Comparison of ENCODE assay signal across 25 cellular contexts in the genomic region with DNA sequence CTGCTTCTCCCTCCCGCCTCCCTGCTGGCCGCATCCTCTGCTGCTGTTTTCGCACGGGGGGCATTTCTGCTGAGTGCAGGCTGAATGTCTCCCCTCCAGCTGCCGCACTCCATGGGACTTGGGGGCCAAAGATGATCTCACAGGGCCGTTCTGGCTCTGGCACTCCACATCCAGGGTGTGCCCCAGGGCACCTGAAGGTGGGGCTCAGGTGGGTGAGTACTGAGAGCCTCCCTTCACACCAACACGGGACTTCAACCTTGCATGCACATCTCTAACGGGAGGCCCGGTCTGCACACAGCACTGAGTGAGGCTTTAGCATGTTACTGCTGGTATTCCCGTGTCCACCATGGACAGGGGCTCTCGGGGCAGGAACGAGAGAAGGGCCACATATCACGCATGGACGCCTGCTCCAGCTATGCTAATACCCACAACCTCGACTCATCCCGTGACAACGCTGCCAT.
DNase-seq lines count a peak whose midpoint lies in the region; ATAC-seq and TF ChIP-seq lines count a peak whose summit lies in the region.
"Had no signal": no experiment of that assay in that cellular context is flagged by ENCODE, and none has a peak within 500 bp of the region (broad histone marks: within the 10 kb centered on the region; RNA-seq: fewer than 3 reads in every experiment).

No MANE protein-coding gene starts in this region.

- H3K27me3 ChIP-seq in dorsolateral prefrontal cortex (no peaks in the 10 kb centered on the region), ovary (no peaks in the 10 kb centered on the region)

- TF ChIP-seq POLR2A in ovary (IDR thresholded peaks at IDR 0.05), result no peak

- TF ChIP-seq EP300 in ovary (IDR thresholded peaks at IDR 0.05), result no peak

- no peaks in the 10 kb centered on the region for H3K36me3 ChIP-seq in ovary
- H3K36me3 ChIP-seq: BLaER1 treated with 17β-estradiol and CSF1 and Interleukin-3, amounts not matched to agents 10 nM and 100 nM; SJCRH30 had no signal

- 55 to 76% (median 69%) methylated on average over 17 of the region's 17 CpGs for WGBS in ovary, 3 donors

- CTCF ChIA-PET in activated CD8-positive, alpha-beta memory T cell treated with anti-CD3 and anti-CD28 coated beads, Interleukin-2, amount 10 ng/mL, durations not matched to agents 7 days and 5 days (lab: Charles Lee), result no interaction called here

- peak; percentile 9 for DNase-seq in activated CD8-positive, alpha-beta memory T cell treated with anti-CD3 and anti-CD28 coated beads, Interleukin-2, amount 50 U/mL, for 4 hours
- no peak for DNase-seq in activated CD8-positive, alpha-beta memory T cell treated with anti-CD3 and anti-CD28 coated beads, Interleukin-2, amount 10 ng/mL, durations not matched to agents 7 days and 5 days
- DNase-seq in ELF-1 (ENCODE audit: low read depth, low spot score), result peak; percentile 0
- DNase-seq in dorsolateral prefrontal cortex, result peak in 7 of 10 donors; percentile 4 to 35 (median 21)
- peak in 4 of 5 donors; percentile 3 to 13 (median 6) for DNase-seq in ovary
- no peak for DNase-seq in stimulated activated CD4-positive, alpha-beta T cell treated with anti-CD3 and anti-CD28 coated beads, Interleukin-4, amount 100 ng/mL, for 1 hour
- DNase-seq in activated CD4-positive, alpha-beta T cell treated with anti-CD3 and anti-CD28 coated beads for 1 hour, result no peak
- DNase-seq: activated CD8-positive, alpha-beta memory T cell treated with anti-CD3 and anti-CD28 coated beads for 24 hours; central memory CD4-positive, alpha-beta T cell; EL; erythroblast; foreskin keratinocyte; hippocampal formation; KBM-7; naive thymus-derived CD4-positive, alpha-beta T cell; NCI-H1694; NCI-H748 treated with DMSO at 0.1 percent for 48 hours; SJCRH30 had no signal

- intact Hi-C loops in dorsolateral prefrontal cortex (cut with DNase I) (no loop called here), ovary (cut with DNase I) (no loop called here)

- TF ChIP-seq CTCF in dorsolateral prefrontal cortex (IDR thresholded peaks at IDR 0.05 in 54 of 56, conservative IDR thresholded peaks at IDR 0.05 in 2 of 56; ENCODE audit: low read depth in 1 of 56, partially characterized antibody in 56 of 56), result no peak
- no peak for TF ChIP-seq CTCF in ovary (IDR thresholded peaks at IDR 0.05)

- H3K27ac Mint-ChIP-seq in activated CD8-positive, alpha-beta memory T cell treated with anti-CD3 and anti-CD28 coated beads, Interleukin-2, amount 10 ng/mL, durations not matched to agents 7 days and 5 days, result no peak overlapping the region
- H3K27ac Mint-ChIP-seq: activated T-helper 17 cell treated with anti-CD3 and anti-CD28 coated beads, Interleukin-2, amount 50 U/mL, for 72 hours; memory B cell; naive thymus-derived CD4-positive, alpha-beta T cell; stimulated activated naive CD8-positive, alpha-beta T cell treated with anti-CD3 and anti-CD28 coated beads, Interleukin-15, Interleukin-2, amounts not matched to agents 100 ng/mL and 50 ng/mL, for 24 hours; T-helper 17 cell had no signal

- H3K36me3 Mint-ChIP-seq in activated CD8-positive, alpha-beta memory T cell treated with anti-CD3 and anti-CD28 coated beads, Interleukin-2, amount 10 ng/mL, durations not matched to agents 7 days and 5 days, result no peaks in the 10 kb centered on the region
- H3K36me3 Mint-ChIP-seq: memory B cell; naive thymus-derived CD4-positive, alpha-beta T cell had no signal

- H3K27ac ChIP-seq in dorsolateral prefrontal cortex (no peak overlapping the region), ovary (no peak overlapping the region)
- H3K27ac ChIP-seq: A549; BLaER1 treated with 17β-estradiol and CSF1 and Interleukin-3, amounts not matched to agents 10 nM and 100 nM; foreskin keratinocyte; SJCRH30 had no signal

- no peaks in the 10 kb centered on the region for H3K4me1 ChIP-seq in ovary (ENCODE audit: insufficient read depth)
- H3K4me1 ChIP-seq: foreskin keratinocyte, SJCRH30 had no signal

- peaks cover 4% of the 10 kb centered on the region for H3K27me3 Mint-ChIP-seq in activated CD8-positive, alpha-beta memory T cell treated with anti-CD3 and anti-CD28 coated beads, Interleukin-2, amount 10 ng/mL, durations not matched to agents 7 days and 5 days
- H3K27me3 Mint-ChIP-seq: stimulated activated naive CD8-positive, alpha-beta T cell treated with anti-CD3 and anti-CD28 coated beads, Interleukin-15, Interleukin-2, amounts not matched to agents 100 ng/mL and 50 ng/mL, for 24 hours had no signal

- H3K4me3 ChIP-seq in dorsolateral prefrontal cortex (no peak overlapping the region), ovary (no peak overlapping the region)
- H3K4me3 ChIP-seq: A549; BLaER1 treated with 17β-estradiol and CSF1 and Interleukin-3, amounts not matched to agents 10 nM and 100 nM; SJCRH30 had no signal

- H3K9me3 Mint-ChIP-seq in activated CD8-positive, alpha-beta memory T cell treated with anti-CD3 and anti-CD28 coated beads, Interleukin-2, amount 10 ng/mL, durations not matched to agents 7 days and 5 days (ENCODE audit: low read depth), result no peaks in the 10 kb centered on the region
- H3K9me3 Mint-ChIP-seq: activated T-helper 17 cell treated with anti-CD3 and anti-CD28 coated beads, Interleukin-2, amount 50 U/mL, for 72 hours; memory B cell; naive thymus-derived CD4-positive, alpha-beta T cell; stimulated activated naive CD8-positive, alpha-beta T cell treated with anti-CD3 and anti-CD28 coated beads, Interleukin-15, Interleukin-2, amounts not matched to agents 100 ng/mL and 50 ng/mL, for 24 hours had no signal

- no peak for ATAC-seq in activated CD8-positive, alpha-beta memory T cell treated with anti-CD3 and anti-CD28 coated beads, Interleukin-2, amount 10 ng/mL, durations not matched to agents 7 days and 5 days
- no peak for ATAC-seq in GM19452 (IDR thresholded peaks at IDR 0.05; ENCODE audit: unreplicated experiment)
- ATAC-seq: A549; activated T-helper 17 cell treated with anti-CD3 and anti-CD28 coated beads, Interleukin-2, amount 50 U/mL, for 72 hours; foreskin keratinocyte; T-helper 17 cell had no signal

- H3K9me3 ChIP-seq in ovary, result no peaks in the 10 kb centered on the region
- H3K9me3 ChIP-seq: A549; BLaER1 treated with 17β-estradiol and CSF1 and Interleukin-3, amounts not matched to agents 10 nM and 100 nM; SJCRH30 had no signal

- peaks cover 3% of the 10 kb centered on the region for H3K4me1 Mint-ChIP-seq in activated CD8-positive, alpha-beta memory T cell treated with anti-CD3 and anti-CD28 coated beads, Interleukin-2, amount 10 ng/mL, durations not matched to agents 7 days and 5 days
- H3K4me1 Mint-ChIP-seq: activated T-helper 17 cell treated with anti-CD3 and anti-CD28 coated beads, Interleukin-2, amount 50 U/mL, for 72 hours; memory B cell had no signal

- no peak overlapping the region for H3K4me3 Mint-ChIP-seq in activated CD8-positive, alpha-beta memory T cell treated with anti-CD3 and anti-CD28 coated beads, Interleukin-2, amount 10 ng/mL, durations not matched to agents 7 days and 5 days
- H3K4me3 Mint-ChIP-seq: activated T-helper 17 cell treated with anti-CD3 and anti-CD28 coated beads, Interleukin-2, amount 50 U/mL, for 72 hours; memory B cell; naive thymus-derived CD4-positive, alpha-beta T cell; stimulated activated naive CD8-positive, alpha-beta T cell treated with anti-CD3 and anti-CD28 coated beads, Interleukin-15, Interleukin-2, amounts not matched to agents 100 ng/mL and 50 ng/mL, for 24 hours; T-helper 17 cell had no signal

Comparison
In these comparisons a context has a peak if more than half of its experiments do, and no peak if none do; other contexts are left out.
1. DNase-seq: peak in activated CD8-positive, alpha-beta memory T cell treated with anti-CD3 and anti-CD28 coated beads, Interleukin-2, amount 50 U/mL, for 4 hours (single experiment), ELF-1 (single experiment), dorsolateral prefrontal cortex (7 of 10) and ovary (4 of 5); none in activated CD8-positive, alpha-beta memory T cell treated with anti-CD3 and anti-CD28 coated beads, Interleukin-2, amount 10 ng/mL, durations not matched to agents 7 days and 5 days (single experiment), stimulated activated CD4-positive, alpha-beta T cell treated with anti-CD3 and anti-CD28 coated beads, Interleukin-4, amount 100 ng/mL, for 1 hour (single experiment) and activated CD4-positive, alpha-beta T cell treated with anti-CD3 and anti-CD28 coated beads for 1 hour (single experiment).